19 cellular contexts compared by ENCODE assay signal in genomic region chr2:240963065-240963375, GRCh38. TPM values are rescaled to one million over a fixed set of nuclear protein-coding genes. Genes with fewer than 3 reads are reported as not detected.
DNase-seq lines count a peak whose midpoint lies in the region; ATAC-seq and TF ChIP-seq lines count a peak whose summit lies in the region.
"Had no signal": no experiment of that assay in that cellular context is flagged by ENCODE, and none has a peak within 500 bp of the region (broad histone marks: within the 10 kb centered on the region; RNA-seq: fewer than 3 reads in every experiment).

No MANE protein-coding gene starts in this region.

- H3K27me3 ChIP-seq in esophagus squamous epithelium (peaks cover 0 to 15% (median 0%) of the 10 kb centered on the region in 4 donors), muscle layer of duodenum (ENCODE audit: low read depth, low read length) (no peaks in the 10 kb centered on the region), transverse colon (no peaks in the 10 kb centered on the region), gastroesophageal sphincter (peaks cover 45% of the 10 kb centered on the region)

- H3K36me3 ChIP-seq in esophagus squamous epithelium (no peaks in the 10 kb centered on the region), muscle layer of duodenum (ENCODE audit: control insufficient read depth in 1 of 2, insufficient read depth in 2 of 2, low read length in 2 of 2) (no peaks in the 10 kb centered on the region), transverse colon (no peaks in the 10 kb centered on the region), gastroesophageal sphincter (no peaks in the 10 kb centered on the region)
- H3K36me3 ChIP-seq: tibial artery had no signal

- peak; percentile 11 for DNase-seq in activated T-cell treated with anti-CD3 and anti-CD28 coated beads, Interleukin-2, amount 50 U/mL, for 1 hour
- DNase-seq in activated T-cell treated with anti-CD3 and anti-CD28 coated beads, Interleukin-2, amount 50 U/mL, for 48 hours, result no peak
- DNase-seq in esophagus squamous epithelium (lab: John Stamatoyannopoulos, UW), result no peak
- no peak for DNase-seq in transverse colon
- DNase-seq: activated CD4-positive, alpha-beta T cell treated with anti-CD3 and anti-CD28 coated beads, Interleukin-2, amount 50 U/mL, for 1 hour; foreskin fibroblast; MM.1S; NCI-H187 treated with DMSO at 0.1 percent for 48 hours; PC-3; stimulated activated CD4-positive, alpha-beta T cell treated with anti-CD3 and anti-CD28 coated beads, Interleukin-4, amount 100 ng/mL, for 24 hours had no signal

- H3K4me3 ChIP-seq in esophagus squamous epithelium (no peak overlapping the region), muscle layer of duodenum (ENCODE audit: low read depth in 1 of 2, low read length in 2 of 2) (no peak overlapping the region), transverse colon (no peak overlapping the region), gastroesophageal sphincter (no peak overlapping the region)
- H3K4me3 ChIP-seq: A549, tibial artery had no signal

- H3K4me1 ChIP-seq in esophagus squamous epithelium (peaks cover 8 to 47% (median 25%) of the 10 kb centered on the region in 3 donors), muscle layer of duodenum (ENCODE audit: control insufficient read depth in 1 of 2, insufficient read depth in 2 of 2, low read length in 2 of 2) (peaks cover 0 to 11% of the 10 kb centered on the region in 2 donors), transverse colon (peaks cover 0 to 17% (median 4%) of the 10 kb centered on the region in 4 donors), gastroesophageal sphincter (peaks cover 0 to 33% (median 3%) of the 10 kb centered on the region in 3 donors)

- in situ Hi-C loops in transverse colon (cut with MboI; ENCODE audit: low pct_ligation_motif_present in 1 of 4, low pct_unique_long_range_greater_than_20kb in 1 of 4, low sequenced_read_pairs in 3 of 4), result no loop called here

- no peak for TF ChIP-seq POLR2A in esophagus squamous epithelium (IDR thresholded peaks at IDR 0.05)
- no peak for TF ChIP-seq POLR2A in transverse colon (IDR thresholded peaks at IDR 0.05)
- TF ChIP-seq POLR2A in gastroesophageal sphincter (IDR thresholded peaks at IDR 0.05), result no peak

- H3K27ac ChIP-seq in esophagus squamous epithelium (peak overlapping the region; percentile 34 to 82 (median 60)), muscle layer of duodenum (ENCODE audit: low read length) (peak overlapping the region; percentile 14), transverse colon (peak overlapping the region in 3 of 4 donors; percentile 58 to 76 (median 62)), gastroesophageal sphincter (peak overlapping the region in 1 of 4 donors; percentile 30)
- H3K27ac ChIP-seq: A549, tibial artery had no signal

- no peak for TF ChIP-seq EP300 in transverse colon (IDR thresholded peaks at IDR 0.05; ENCODE audit: low read depth)
- TF ChIP-seq EP300 in gastroesophageal sphincter (IDR thresholded peaks at IDR 0.05), result no peak

- 92% methylated on average over 4 of the region's 10 CpGs; no CpG with 5 or more reads in 1 of the 2 donors for WGBS in esophagus squamous epithelium, 2 donors
- 94% methylated on average over 9 of the region's 10 CpGs; no CpG with 5 or more reads in 1 of the 2 donors for WGBS in transverse colon (ENCODE audit: low coverage in 1 of 2), 2 donors
- WGBS in gastroesophageal sphincter (ENCODE audit: low coverage in 1 of 2), 2 donors, result no CpG with 5 or more reads among the region's 10 CpGs

- ATAC-seq in HG03097 (IDR thresholded peaks at IDR 0.05; ENCODE audit: low FRiP score, unreplicated experiment) (no peak), gastroesophageal sphincter (no peak), HG03469 (IDR thresholded peaks at IDR 0.05; ENCODE audit: unreplicated experiment) (no peak)
- ATAC-seq: A549, PC-3 had no signal

- intact Hi-C loops in esophagus squamous epithelium (cut with DNase I) (no loop called here), transverse colon (cut with DNase I; ENCODE audit: low total_unique reads) (no loop called here)

- no peak for TF ChIP-seq CTCF in esophagus squamous epithelium (IDR thresholded peaks at IDR 0.05)
- TF ChIP-seq CTCF in transverse colon (IDR thresholded peaks at IDR 0.05), result no peak
- TF ChIP-seq CTCF in gastroesophageal sphincter (IDR thresholded peaks at IDR 0.05), result no peak

- H3K9me3 ChIP-seq in esophagus squamous epithelium, result no peaks in the 10 kb centered on the region
- no peaks in the 10 kb centered on the region for H3K9me3 ChIP-seq in muscle layer of duodenum (ENCODE audit: control insufficient read depth in 1 of 2, low read length in 2 of 2)
- H3K9me3 ChIP-seq in transverse colon, result no peaks in the 10 kb centered on the region
- no peaks in the 10 kb centered on the region for H3K9me3 ChIP-seq in gastroesophageal sphincter
- H3K9me3 ChIP-seq: A549, tibial artery had no signal

RNA-seq across cellular contexts. Expression of gene SNED1, which starts 35.4 kb away (rescaled TPM):
- 10 to 100 TPM in 1 of 4 donors, 1 to 10 TPM in 3; 3.3 to 13.9 (median 4.8) TPM for total RNA-seq in esophagus squamous epithelium
- 10 to 100 TPM in 3 of 4 donors, 1 to 10 TPM in 1; 8.2 to 65.5 (median 30.0) TPM for total RNA-seq in transverse colon
- total RNA-seq in gastroesophageal sphincter, result 10 to 100 TPM in 2 of 4 donors, 1 to 10 TPM in 2; 8.3 to 29.9 (median 14.6) TPM

RNA-seq across cellular contexts. Expression of gene CROCC2, which starts 56.9 kb away (rescaled TPM):
- total RNA-seq in esophagus squamous epithelium (not detected), transverse colon (not detected), gastroesophageal sphincter (not detected)
- total RNA-seq: activated T-helper 1 cell treated with anti-CD3 and anti-CD28 coated beads, Interleukin-12 subunit alpha, Interleukin-12 subunit beta, Interleukin-2, Interleukin-4 antibody, amounts not matched to agents 30 ng/mL and 10 ng/mL and 1 ng/mL, durations not matched to agents 14 hours and 24 hours and 36 hours; lung microvascular endothelial cell; NCI-H460; PC-3 had no signal
